ENCODE assay signal across 8 cellular contexts in the genomic region with DNA sequence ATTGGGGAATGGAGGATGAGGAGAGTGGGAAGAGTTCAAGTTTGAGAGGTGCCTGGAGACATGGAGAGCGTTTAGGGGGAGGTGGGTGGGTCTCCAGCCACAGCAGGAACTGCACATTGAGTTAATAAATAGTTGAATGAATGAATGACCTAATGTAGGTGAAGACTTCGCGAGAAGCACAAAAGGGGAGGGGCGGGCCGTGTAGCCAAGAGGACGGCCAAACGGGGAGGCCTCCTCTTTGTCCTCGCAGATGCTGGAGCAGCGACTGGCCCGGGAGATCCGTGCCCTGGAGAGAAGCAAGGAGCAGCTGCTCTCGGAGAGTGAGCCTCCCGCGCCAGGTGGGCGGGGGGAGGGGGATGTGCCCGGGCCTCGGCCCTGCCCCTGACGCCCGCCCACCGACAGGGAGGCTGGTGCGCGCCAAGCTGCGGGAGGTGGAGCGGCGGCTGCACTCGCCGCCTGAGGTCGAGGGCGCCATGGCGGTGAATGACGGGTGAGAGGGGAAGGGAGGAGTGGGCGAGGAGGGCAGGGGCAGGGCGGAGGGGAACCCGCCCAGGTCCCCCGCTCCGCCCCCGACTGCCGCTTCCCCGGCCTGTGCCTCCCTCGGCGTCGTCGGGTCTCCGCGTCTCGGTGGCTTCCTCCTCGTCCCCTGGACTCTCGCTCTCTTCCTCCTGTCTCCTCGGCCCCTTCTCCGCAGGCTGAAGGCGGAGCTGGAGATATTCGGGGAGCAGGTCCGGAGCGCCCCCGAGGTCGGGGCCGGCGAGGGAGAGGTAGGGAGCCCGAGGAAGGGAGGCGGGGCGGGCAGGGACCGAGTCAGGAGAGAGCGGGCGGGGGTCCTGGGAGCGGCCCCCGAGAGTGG. TPM values are rescaled to one million over a fixed set of nuclear protein-coding genes. Genes with fewer than 3 reads are reported as not detected.
DNase-seq lines count a peak whose midpoint lies in the region; ATAC-seq and TF ChIP-seq lines count a peak whose summit lies in the region.

No MANE protein-coding gene starts in this region.

- no TSS peak for BruUV-seq in PC-3 (replicated peaks; lab: Mats Ljungman, UMichigan)

- peak overlapping the region; percentile 84 for H2AFZ ChIP-seq in PC-3 (ENCODE audit: low read length)

- no peaks in the 10 kb centered on the region for H3K79me2 ChIP-seq in PC-3 (ENCODE audit: low read length)

- H3F3A ChIP-seq in PC-3 (ENCODE audit: low read length, unreplicated experiment) = no peaks in the 10 kb centered on the region

- peak overlapping the region; percentile 89 for H3K4me2 ChIP-seq in PC-3 (ENCODE audit: low read length)

- DNase-seq in Caki2 (ENCODE audit: low read depth) = peak; percentile 92
- DNase-seq in PC-3 = peak; percentile 61
- DNase-seq in activated T-helper 1 cell treated with anti-CD3 and anti-CD28 coated beads, Interleukin-2, amount 50 U/mL, for 16 hours (ENCODE audit: low read depth in 1 of 2, low spot score in 1 of 2) = peak; percentile 35 to 71
- peak; percentile 87 for DNase-seq in germinal center (ENCODE audit: low spot score)
- no peak for DNase-seq in cerebellar nuclear complex (lab: John Stamatoyannopoulos, UW)

- H4K20me1 ChIP-seq in PC-3 (ENCODE audit: low read length) = no peaks in the 10 kb centered on the region

- in situ Hi-C loops in Caki2 (cut with HindIII; ENCODE audit: low pct_unique_long_range_greater_than_20kb, low sequenced_read_pairs) = no loop called here

- ATAC-seq in GM21360 (IDR thresholded peaks at IDR 0.05; ENCODE audit: unreplicated experiment) (peak; percentile 76), PC-3 (peak; percentile 39)

- H3K9ac ChIP-seq in HUES48 (ENCODE audit: low read depth, low read length) (peak overlapping the region; percentile 65), PC-3 (ENCODE audit: low read length) (peak overlapping the region; percentile 66), rectal smooth muscle tissue (ENCODE audit: low read length) (no peak overlapping the region)

- TF ChIP-seq CTCF in PC-3 (conservative IDR thresholded peaks at IDR 0.05; ENCODE audit: low read depth, low read length) = no peak

- H3K4me3 ChIP-seq in HUES48 (ENCODE audit: low read depth, low read length) = peak overlapping the region; percentile 83
- H3K4me3 ChIP-seq in PC-3 (ENCODE audit: low read length) = peak overlapping the region; percentile 77
- peak overlapping the region; percentile 65 for H3K4me3 ChIP-seq in rectal smooth muscle tissue (ENCODE audit: low read length)

- CTCF ChIA-PET in PC-3 (lab: Charles Lee) = interaction anchor here (0.6 kb wide), 1 partner anchor 51 kb away, joined by 3 read pairs; no protein-coding TSS in a partner anchor

- intact Hi-C loops in PC-3 (cut with micrococcal nuclease) = loop anchor here (2.0 kb wide), 1 partner anchor 21 kb away; a partner anchor contains a TSS

- no peaks in the 10 kb centered on the region for H3K9me2 ChIP-seq in PC-3 (replicated peaks; ENCODE audit: low read length)

- H3K9me3 ChIP-seq in HUES48 (ENCODE audit: control insufficient read depth, insufficient read depth, low read length) (no peaks in the 10 kb centered on the region), PC-3 (ENCODE audit: low read length) (no peaks in the 10 kb centered on the region)

- H3K4me1 ChIP-seq in HUES48 (ENCODE audit: control insufficient read depth, insufficient read depth, low read length) = peaks cover 12% of the 10 kb centered on the region
- H3K4me1 ChIP-seq in PC-3 (ENCODE audit: insufficient read depth, low read length) = peaks cover 18% of the 10 kb centered on the region
- no peaks in the 10 kb centered on the region for H3K4me1 ChIP-seq in rectal smooth muscle tissue (ENCODE audit: control insufficient read depth, insufficient read depth, low read length)

- H3K27me3 ChIP-seq in HUES48 (ENCODE audit: control insufficient read depth, insufficient read depth, low read length) (0 out of 2 replicates have a peak, but pooled peaks cover 3% of the 10 kb centered on the region), PC-3 (ENCODE audit: low read length) (no peaks in the 10 kb centered on the region), rectal smooth muscle tissue (ENCODE audit: control insufficient read depth, insufficient read depth, low read length) (no peaks in the 10 kb centered on the region)

- H3K27ac ChIP-seq in HUES48 (ENCODE audit: low read depth, low read length) (peak overlapping the region; percentile 67), PC-3 (ENCODE audit: low read length) (peak overlapping the region; percentile 84; the same call in 1 of the 2 replicates), rectal smooth muscle tissue (ENCODE audit: low read depth, low read length) (peak overlapping the region; percentile 3)

- H3K36me3 ChIP-seq in HUES48 (ENCODE audit: control insufficient read depth, insufficient read depth, low read length) (no peaks in the 10 kb centered on the region), PC-3 (ENCODE audit: low read depth, low read length) (no peaks in the 10 kb centered on the region), rectal smooth muscle tissue (ENCODE audit: control insufficient read depth, insufficient read depth, low read length) (no peaks in the 10 kb centered on the region)

- POLR2A ChIA-PET in PC-3 (lab: Charles Lee; ENCODE audit: unreplicated experiment) = no interaction called here

RNA-seq across cellular contexts. Expression of a gene that starts 12.9 kb away (rescaled TPM):
- total RNA-seq in Caki2 (2014; rRNA removed; shearing (Covaris generic); ENCODE audit: low replicate concordance) = 2.0 and 18.5 TPM in 2 replicates
- total RNA-seq in PC-3 (2014; rRNA removed) = 0.46 and 1.7 TPM in 2 replicates

RNA-seq across cellular contexts. Expression of a gene that starts 21.1 kb away (rescaled TPM):
- total RNA-seq in Caki2 (2014; rRNA removed; shearing (Covaris generic); ENCODE audit: low replicate concordance) = 2.5 and 4.3 TPM in 2 replicates
- 12.7 and 15.0 TPM in 2 replicates for total RNA-seq in PC-3 (2014; rRNA removed)

Comparison
In these comparisons a context has a peak if more than half of its experiments do, and no peak if none do; other contexts are left out.
1. DNase-seq: peak in Caki2 (single experiment), PC-3 (single experiment), activated T-helper 1 cell treated with anti-CD3 and anti-CD28 coated beads, Interleukin-2, amount 50 U/mL, for 16 hours (2 of 2) and germinal center (single experiment); none in cerebellar nuclear complex (0 of 2).
2. H3K27ac ChIP-seq: peak in every context shown above with its lines; median percentile 84 in PC-3; 67 in HUES48; 3 in rectal smooth muscle tissue.
3. Peak in every context shown above with its lines, with median percentiles within 50 percentile points of each other: H3K4me3 ChIP-seq.